1 cellular context compared by ENCODE assay signal in the genomic region with DNA sequence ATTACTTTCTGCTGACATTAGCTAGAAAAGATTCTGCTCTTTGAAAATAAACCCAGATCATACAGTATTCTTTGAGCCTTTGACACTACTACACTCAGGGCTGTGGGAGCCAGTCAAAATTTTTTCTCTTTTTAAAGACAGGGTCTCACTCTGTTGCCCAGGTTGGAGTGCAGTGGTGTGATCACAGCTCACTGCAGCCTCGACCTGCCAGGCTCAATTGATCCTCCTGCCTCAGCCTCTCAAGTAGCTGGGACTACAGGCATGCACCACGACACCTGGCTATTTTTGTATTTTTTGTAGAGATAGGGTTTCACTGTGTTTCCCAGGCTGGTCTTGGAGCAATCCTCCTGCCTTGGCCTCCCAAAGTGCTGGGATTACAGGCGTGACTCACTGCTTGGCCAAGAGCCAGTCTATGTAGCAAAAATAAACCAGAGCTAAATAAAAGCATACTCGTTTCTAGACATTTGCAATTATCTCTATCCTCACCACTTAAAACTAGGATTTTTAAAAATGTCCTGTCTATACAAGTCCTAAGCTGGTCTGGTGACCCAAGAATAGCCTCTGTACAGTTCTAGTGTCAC.
A peak's percentile ranks its signal among the peaks of the same experiment; 100 is the strongest.
TF ChIP-seq lines count a peak whose summit lies in the region.

No MANE protein-coding gene starts in this region.

TF ChIP-seq in HepG2, 621 proteins besides CTCF, POLR2A, EP300 and RAD21:
- 0 out of 2 replicates have a peak, but pooled peaks have one; percentile 31 for TF ChIP-seq ZNF770 (CRISPR knock-in tag; IDR thresholded peaks at IDR 0.05)
- no peak for TF ChIP-seq NFE2L1 (CRISPR knock-in tag; IDR thresholded peaks at IDR 0.05; ENCODE audit: borderline replicate concordance)
- TF ChIP-seq ZNF615 (CRISPR knock-in tag; IDR thresholded peaks at IDR 0.05; ENCODE audit: borderline replicate concordance), result no peak
- TF ChIP-seq FOSL2 (CRISPR knock-in tag; IDR thresholded peaks at IDR 0.05), result peak; percentile 35; the same call in 1 of the 2 replicates
- TF ChIP-seq BRCA1 (CRISPR knock-in tag; IDR thresholded peaks at IDR 0.05), result no peak
- no peak for TF ChIP-seq ZNF713 (CRISPR knock-in tag; IDR thresholded peaks at IDR 0.05)
